Comparison of ENCODE assay signal across 1 cellular context in genomic region chr16:89572042-89572441, GRCh38.
TF ChIP-seq lines count a peak whose summit lies in the region.

No MANE protein-coding gene starts in this region.

TF ChIP-seq in H1, 55 proteins besides CTCF, POLR2A, EP300 and RAD21:
- TF ChIP-seq CREB1 (IDR thresholded peaks at IDR 0.05), result no peak
- no peak for TF ChIP-seq CBX8 (IDR thresholded peaks at IDR 0.05; ENCODE audit: borderline replicate concordance, low read depth, low read length)
- no peak for TF ChIP-seq SRF (IDR thresholded peaks at IDR 0.05; ENCODE audit: low read depth, low read length)
- no peak for TF ChIP-seq ASH2L (IDR thresholded peaks at IDR 0.05; ENCODE audit: low read length)
